In genomic region chrX:136694491-136695087, GRCh38 we compare ENCODE assay signal across 8 cellular contexts. TPM values are rescaled to one million over a fixed set of nuclear protein-coding genes. Genes with fewer than 3 reads are reported as not detected.
DNase-seq lines count a peak whose midpoint lies in the region; TF ChIP-seq lines count a peak whose summit lies in the region.

No MANE protein-coding gene starts in this region.

- intact Hi-C loops in esophagus muscularis mucosa (cut with DNase I), result loop anchor here (10.0 kb wide), 1 partner anchor 670 kb away; no protein-coding TSS in a partner anchor

- no peaks in the 10 kb centered on the region for H3K4me1 ChIP-seq in HEK293 (ENCODE audit: control insufficient read depth, insufficient read depth, low read length)
- H3K4me1 ChIP-seq in esophagus muscularis mucosa, result peaks cover 0 to 4% (median 0%) of the 10 kb centered on the region in 4 donors

- H3K79me2 ChIP-seq in SU-DHL-6 (ENCODE audit: insufficient read depth, low read length), result no peaks in the 10 kb centered on the region

- no peak for TF ChIP-seq POLR2A in esophagus muscularis mucosa (IDR thresholded peaks at IDR 0.05; ENCODE audit: low read depth)

- no peaks in the 10 kb centered on the region for H3K9me2 ChIP-seq in SU-DHL-6 (replicated peaks; ENCODE audit: insufficient read depth, low read length)

- peak overlapping the region; percentile 60 for H3K4me2 ChIP-seq in SU-DHL-6 (ENCODE audit: low read depth, low read length, poor library complexity, severe bottlenecking)

- WGBS in esophagus muscularis mucosa, result 36% methylated on average over 7 of the region's 7 CpGs

- H3K4me3 ChIP-seq in HEK293 (ENCODE audit: low read depth, low read length) (no peak overlapping the region), SU-DHL-6 (ENCODE audit: insufficient read depth, low read length, poor library complexity, severe bottlenecking) (no peak overlapping the region), esophagus muscularis mucosa (no peak overlapping the region)

- 0 out of 2 replicates have a peak, but pooled peaks cover 4% of the 10 kb centered on the region for H3F3A ChIP-seq in SU-DHL-6 (ENCODE audit: insufficient read depth)

- DNase-seq in AG08396 (ENCODE audit: low spot score) (peak; percentile 50), GM04504 (ENCODE audit: low read depth) (peak; percentile 21), MV-4-11 (lab: John Stamatoyannopoulos, UW) (peak; percentile 25), esophagus muscularis mucosa (ENCODE audit: extremely low spot score) (no peak), osteocyte (ENCODE audit: extremely low spot score, unreplicated experiment) (no peak), mucosa of gallbladder (ENCODE audit: low spot score) (no peak)

- H3K27me3 ChIP-seq in SU-DHL-6 (ENCODE audit: low read length) (no peaks in the 10 kb centered on the region), esophagus muscularis mucosa (no peaks in the 10 kb centered on the region)

- no peaks in the 10 kb centered on the region; the same call in 1 of the 2 replicates for H3K9me3 ChIP-seq in HEK293 (ENCODE audit: control insufficient read depth, insufficient read depth, low read depth, low read length)
- H3K9me3 ChIP-seq in SU-DHL-6 (ENCODE audit: insufficient read depth, low read length), result no peaks in the 10 kb centered on the region
- no peaks in the 10 kb centered on the region for H3K9me3 ChIP-seq in esophagus muscularis mucosa

- no peak overlapping the region for H3K4me3 Mint-ChIP-seq in osteocyte (ENCODE audit: unreplicated experiment)

- POLR2A ChIA-PET in HEK293 (lab: Yijun Ruan, JAX), result interaction anchor here (0.8 kb wide), 1 partner anchor 117 kb away, joined by 3 read pairs; no protein-coding TSS in a partner anchor

- peak overlapping the region; percentile 84 for H2AFZ ChIP-seq in SU-DHL-6 (ENCODE audit: low read depth, low read length, severe bottlenecking)

- no peaks in the 10 kb centered on the region for H4K20me1 ChIP-seq in SU-DHL-6 (ENCODE audit: low read depth, low read length)

- CTCF ChIA-PET in HEK293 (lab: Yijun Ruan, JAX), result interaction anchor here (0.6 to 3.8 kb wide), 29 partner anchors 9 to 988 kb away, joined by 3 to 23 read pairs (median 3); no protein-coding TSS in a partner anchor

- no peaks in the 10 kb centered on the region for H3K36me3 ChIP-seq in HEK293 (ENCODE audit: control insufficient read depth in 2 of 2, insufficient read depth in 1 of 2, low read length in 2 of 2)
- H3K36me3 ChIP-seq in SU-DHL-6 (ENCODE audit: low read length), result no peaks in the 10 kb centered on the region
- H3K36me3 ChIP-seq in esophagus muscularis mucosa, result peaks cover 0 to 9% (median 3%) of the 10 kb centered on the region in 4 donors

- H3K27me3 Mint-ChIP-seq in osteocyte (ENCODE audit: unreplicated experiment), result no peaks in the 10 kb centered on the region

- H3K27ac ChIP-seq in HEK293 (ENCODE audit: extremely low read depth, low read depth, low read length) (no peak overlapping the region), SU-DHL-6 (ENCODE audit: low read depth, low read length) (peak overlapping the region; percentile 68), esophagus muscularis mucosa (replicated peaks in 1 of 4) (no peak overlapping the region)

- H3K4me1 Mint-ChIP-seq in osteocyte (ENCODE audit: unreplicated experiment), result peaks cover 2% of the 10 kb centered on the region

- TF ChIP-seq EP300 in esophagus muscularis mucosa (IDR thresholded peaks at IDR 0.05), result no peak

- no peaks in the 10 kb centered on the region for H3K36me3 Mint-ChIP-seq in osteocyte (ENCODE audit: unreplicated experiment)

- H3K9ac ChIP-seq in SU-DHL-6 (ENCODE audit: low read length), result no peak overlapping the region; the same call in 1 of the 2 replicates

- no peak overlapping the region for H3K27ac Mint-ChIP-seq in osteocyte (ENCODE audit: unreplicated experiment)

- TF ChIP-seq CTCF in HEK293 (tag by site-specific recombination; IDR thresholded peaks at IDR 0.05) (peak; percentile 62; the same call in 1 of the 2 replicates), SU-DHL-6 (IDR thresholded peaks at IDR 0.05; ENCODE audit: insufficient read depth, low read length, poor library complexity, severe bottlenecking) (peak; percentile 40), esophagus muscularis mucosa (IDR thresholded peaks at IDR 0.05) (peak; percentile 51 to 53 (median 53)), osteocyte (IDR thresholded peaks at IDR 0.05) (peak; percentile 75)

- H3K9me3 Mint-ChIP-seq in osteocyte (ENCODE audit: unreplicated experiment), result no peaks in the 10 kb centered on the region

TF ChIP-seq in HEK293, 187 proteins besides CTCF, POLR2A, EP300 and RAD21:
- TF ChIP-seq ZNF521 (tag by site-specific recombination; IDR thresholded peaks at IDR 0.05) (no peak), ZNF654 (tag by site-specific recombination; IDR thresholded peaks at IDR 0.05; ENCODE audit: low read depth) (peak; percentile 99)

RNA-seq across cellular contexts. Expression of gene CD40LG, which starts 46.6 kb away (rescaled TPM):
- total RNA-seq in esophagus muscularis mucosa (under 1 TPM in 2 of 4 donors, not detected in 2; 0.32 to 0.33 TPM), osteocyte (not detected in 2 replicates), mucosa of gallbladder (2.1 TPM)

Comparison
In these comparisons a context has a peak if more than half of its experiments do, and no peak if none do; other contexts are left out.
1. DNase-seq: peak in AG08396 (single experiment), GM04504 (single experiment) and MV-4-11 (single experiment); none in esophagus muscularis mucosa (single experiment), osteocyte (single experiment) and mucosa of gallbladder (single experiment).
2. Peak in every context shown above with its lines, with median percentiles within 50 percentile points of each other: CTCF ChIP-seq.